Comparison of ENCODE assay signal across 9 cellular contexts in the genomic region with DNA sequence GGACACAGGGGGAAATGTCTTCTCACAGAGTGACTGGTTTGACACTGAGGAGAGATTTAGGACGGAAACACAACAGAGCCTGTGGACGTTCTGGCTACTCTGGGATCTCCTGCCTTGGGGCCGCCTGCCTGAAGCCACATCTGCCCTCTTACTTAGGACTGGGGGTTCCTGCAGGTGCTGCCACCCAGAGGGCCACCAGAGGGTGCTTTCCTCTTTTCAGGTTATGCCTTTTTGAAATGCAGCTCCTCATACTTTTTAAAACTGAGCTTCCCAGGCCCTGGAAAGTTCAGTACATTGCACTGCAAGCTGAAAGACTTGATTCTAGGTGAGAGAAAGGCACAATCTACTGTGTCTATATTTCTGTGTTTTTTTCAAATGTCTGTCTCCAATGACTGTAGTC.
DNase-seq lines count a peak whose midpoint lies in the region; ATAC-seq, FAIRE-seq and TF ChIP-seq lines count a peak whose summit lies in the region.
"Had no signal": no experiment of that assay in that cellular context is flagged by ENCODE, and none has a peak within 500 bp of the region (broad histone marks: within the 10 kb centered on the region; RNA-seq: fewer than 3 reads in every experiment).

No MANE protein-coding gene starts in this region.

- H3K36me3 ChIP-seq in pancreas, result no peaks in the 10 kb centered on the region

- WGBS in pancreas, 2 donors, result 34 to 54% methylated on average over 3 of the region's 3 CpGs

- peak; percentile 63 for TF ChIP-seq CTCF in AG09319 (IDR thresholded peaks at IDR 0.05; ENCODE audit: low read depth, low read length)
- TF ChIP-seq CTCF in pancreas (IDR thresholded peaks at IDR 0.05), result peak; percentile 49 to 64 (median 52)

- H3K27me3 Mint-ChIP-seq in activated T-helper 2 cell treated with anti-CD3 and anti-CD28 coated beads, Interferon-gamma antibody, Interleukin-2, Interleukin-4, amounts not matched to agents 10 μg/mL and 5 μg/mL and 100 μg/mL, durations not matched to agents 14 hours and 24 hours and 36 hours (ENCODE audit: low read depth), result no peaks in the 10 kb centered on the region
- no peaks in the 10 kb centered on the region for H3K27me3 Mint-ChIP-seq in effector memory CD8-positive, alpha-beta T cell

- no peaks in the 10 kb centered on the region for H3K36me3 Mint-ChIP-seq in activated T-helper 2 cell treated with anti-CD3 and anti-CD28 coated beads, Interferon-gamma antibody, Interleukin-2, Interleukin-4, amounts not matched to agents 10 μg/mL and 5 μg/mL and 100 μg/mL, durations not matched to agents 14 hours and 24 hours and 36 hours (ENCODE audit: low read depth)
- no peaks in the 10 kb centered on the region for H3K36me3 Mint-ChIP-seq in effector memory CD8-positive, alpha-beta T cell (ENCODE audit: insufficient read depth)

- no peak overlapping the region for H3K4me3 ChIP-seq in pancreas

- H3K27ac Mint-ChIP-seq in activated T-helper 2 cell treated with anti-CD3 and anti-CD28 coated beads, Interferon-gamma antibody, Interleukin-2, Interleukin-4, amounts not matched to agents 10 μg/mL and 5 μg/mL and 100 μg/mL, durations not matched to agents 14 hours and 24 hours and 36 hours, result no peak overlapping the region
- H3K27ac Mint-ChIP-seq in effector memory CD8-positive, alpha-beta T cell, result no peak overlapping the region
- H3K27ac Mint-ChIP-seq: activated naive CD4-positive, alpha-beta T cell treated with anti-CD3 and anti-CD28 coated beads, Interleukin-2, amount 50 U/mL, for 72 hours had no signal

- H3K27me3 ChIP-seq in pancreas, result no peaks in the 10 kb centered on the region

- peaks cover 3% of the 10 kb centered on the region for H3K9me3 Mint-ChIP-seq in activated T-helper 2 cell treated with anti-CD3 and anti-CD28 coated beads, Interferon-gamma antibody, Interleukin-2, Interleukin-4, amounts not matched to agents 10 μg/mL and 5 μg/mL and 100 μg/mL, durations not matched to agents 14 hours and 24 hours and 36 hours
- peaks cover 0 to 2% of the 10 kb centered on the region in 2 donors for H3K9me3 Mint-ChIP-seq in effector memory CD8-positive, alpha-beta T cell

- no peak overlapping the region for H3K4me3 Mint-ChIP-seq in activated T-helper 2 cell treated with anti-CD3 and anti-CD28 coated beads, Interferon-gamma antibody, Interleukin-2, Interleukin-4, amounts not matched to agents 10 μg/mL and 5 μg/mL and 100 μg/mL, durations not matched to agents 14 hours and 24 hours and 36 hours (ENCODE audit: low read depth)
- no peak overlapping the region for H3K4me3 Mint-ChIP-seq in effector memory CD8-positive, alpha-beta T cell

- no peak for DNase-seq in AG09319 (ENCODE audit: extremely low read depth, low read depth)
- peak; percentile 6 to 50 for DNase-seq in NOMO-1 (lab: John Stamatoyannopoulos, UW; ENCODE audit: unreplicated experiment in 2 of 2)
- DNase-seq in epithelial cell of prostate (ENCODE audit: low read depth, low spot score), result no peak
- peak; percentile 45 to 69 (median 60) for DNase-seq in pancreas
- DNase-seq in activated T-helper 2 cell treated with anti-CD3 and anti-CD28 coated beads, Interferon-gamma antibody, Interleukin-2, Interleukin-4, amounts not matched to agents 10 μg/mL and 5 μg/mL and 100 μg/mL, durations not matched to agents 14 hours and 24 hours and 36 hours (ENCODE audit: low spot score), result no peak
- no peak for DNase-seq in effector memory CD8-positive, alpha-beta T cell

- H3K27ac ChIP-seq in epithelial cell of prostate (peak overlapping the region; percentile 8), pancreas (no peak overlapping the region)

- ATAC-seq in GM19397 (IDR thresholded peaks at IDR 0.05; ENCODE audit: unreplicated experiment) (peak; percentile 64), pancreas (peak; percentile 90 to 97 (median 95)), HG03521 (IDR thresholded peaks at IDR 0.05; ENCODE audit: unreplicated experiment) (no peak)
- ATAC-seq in effector memory CD8-positive, alpha-beta T cell (replicated peaks), result no peak
- ATAC-seq: activated naive CD4-positive, alpha-beta T cell treated with anti-CD3 and anti-CD28 coated beads, Interleukin-2, amount 50 U/mL, for 72 hours had no signal

- intact Hi-C loops in pancreas (cut with DNase I), result no loop called here
- intact Hi-C loops in activated T-helper 2 cell treated with anti-CD3 and anti-CD28 coated beads, Interferon-gamma antibody, Interleukin-2, Interleukin-4, amounts not matched to agents 10 μg/mL and 5 μg/mL and 100 μg/mL, durations not matched to agents 14 hours and 24 hours and 36 hours (cut with micrococcal nuclease), result no loop called here

- FAIRE-seq in pancreas (lab: Jason Lieb, UNC), result no peak

- no peaks in the 10 kb centered on the region for H3K9me3 ChIP-seq in pancreas

- H3K4me1 Mint-ChIP-seq in activated T-helper 2 cell treated with anti-CD3 and anti-CD28 coated beads, Interferon-gamma antibody, Interleukin-2, Interleukin-4, amounts not matched to agents 10 μg/mL and 5 μg/mL and 100 μg/mL, durations not matched to agents 14 hours and 24 hours and 36 hours (ENCODE audit: low read depth), result no peaks in the 10 kb centered on the region
- H3K4me1 Mint-ChIP-seq in effector memory CD8-positive, alpha-beta T cell (ENCODE audit: low read depth in 2 of 2), result peaks cover 0 to 2% of the 10 kb centered on the region in 2 donors

- no peaks in the 10 kb centered on the region for H3K4me1 ChIP-seq in pancreas

Comparison
In these comparisons a context has a peak if more than half of its experiments do, and no peak if none do; other contexts are left out.
1. DNase-seq: peak in NOMO-1 (2 of 2) and pancreas (6 of 6); none in AG09319 (single experiment), epithelial cell of prostate (single experiment), activated T-helper 2 cell treated with anti-CD3 and anti-CD28 coated beads, Interferon-gamma antibody, Interleukin-2, Interleukin-4, amounts not matched to agents 10 μg/mL and 5 μg/mL and 100 μg/mL, durations not matched to agents 14 hours and 24 hours and 36 hours (single experiment) and effector memory CD8-positive, alpha-beta T cell (0 of 3).
2. ATAC-seq: peak in GM19397 (single experiment) and pancreas (4 of 4); none in HG03521 (single experiment) and effector memory CD8-positive, alpha-beta T cell (single experiment).